Comparison of ENCODE assay signal across 29 cellular contexts in the genomic region with DNA sequence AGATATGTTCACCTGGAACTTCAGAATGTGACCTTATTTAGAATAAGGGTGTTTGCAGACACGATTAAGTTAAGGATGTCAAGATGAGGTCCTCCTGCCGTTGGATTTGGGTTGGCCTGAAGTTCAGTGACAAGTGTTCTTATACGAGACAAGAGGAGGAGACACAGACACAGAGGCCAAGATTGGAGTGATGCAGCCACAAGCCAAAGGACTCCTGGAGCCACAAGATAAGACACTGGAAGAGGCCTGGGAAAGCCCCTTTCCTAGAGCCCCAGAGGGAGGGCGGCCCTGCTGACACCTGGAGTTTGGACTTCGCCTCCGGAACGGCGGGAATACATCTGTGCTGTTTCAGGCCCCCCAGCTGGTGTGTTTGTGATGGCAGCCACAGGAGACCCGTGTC. TPM values are rescaled to one million over a fixed set of nuclear protein-coding genes. Genes with fewer than 3 reads are reported as not detected.
"Had no signal": no experiment of that assay in that cellular context is flagged by ENCODE, and none has a peak within 500 bp of the region (broad histone marks: within the 10 kb centered on the region; RNA-seq: fewer than 3 reads in every experiment).

No MANE protein-coding gene starts in this region.

- H3K79me2 ChIP-seq: parathyroid adenoma had no signal

- FAIRE-seq: endometrium, keratinocyte, urothelium cell line had no signal

- H3K9ac ChIP-seq: parathyroid adenoma had no signal

- H3K9me3 Mint-ChIP-seq: effector memory CD8-positive, alpha-beta T cell; memory B cell; naive B cell; natural killer cell treated with Interleukin-12 subunit alpha and Interleukin-12 subunit beta and Interleukin-15 and Interleukin-18, amount 100 ng/mL, for 72 hours; neural crest cell; stimulated activated memory B cell treated with anti-CD40 and anti-IgM and Interleukin-4, amounts not matched to agents 10 μg/mL and 1 μg/mL and 100 μg/mL, for 72 hours; stimulated activated naive CD8-positive, alpha-beta T cell treated with anti-CD3 and anti-CD28 coated beads, Interleukin-15, Interleukin-2, amounts not matched to agents 100 ng/mL and 50 ng/mL, for 24 hours had no signal

- H3K4me3 Mint-ChIP-seq: effector memory CD8-positive, alpha-beta T cell; memory B cell; naive B cell; natural killer cell treated with Interleukin-12 subunit alpha and Interleukin-12 subunit beta and Interleukin-15 and Interleukin-18, amount 100 ng/mL, for 72 hours; neural crest cell; stimulated activated memory B cell treated with anti-CD40 and anti-IgM and Interleukin-4, amounts not matched to agents 10 μg/mL and 1 μg/mL and 100 μg/mL, for 72 hours; stimulated activated naive CD8-positive, alpha-beta T cell treated with anti-CD3 and anti-CD28 coated beads, Interleukin-15, Interleukin-2, amounts not matched to agents 100 ng/mL and 50 ng/mL, for 24 hours had no signal

- H3K36me3 ChIP-seq: esophagus squamous epithelium, sigmoid colon, spleen, thoracic aorta, tibial nerve, upper lobe of left lung had no signal

- H3K27ac Mint-ChIP-seq: effector memory CD8-positive, alpha-beta T cell; memory B cell; natural killer cell treated with Interleukin-12 subunit alpha and Interleukin-12 subunit beta and Interleukin-15 and Interleukin-18, amount 100 ng/mL, for 72 hours; progenitor cell of endocrine pancreas; stimulated activated naive CD8-positive, alpha-beta T cell treated with anti-CD3 and anti-CD28 coated beads, Interleukin-15, Interleukin-2, amounts not matched to agents 100 ng/mL and 50 ng/mL, for 24 hours had no signal

- H3K36me3 Mint-ChIP-seq: memory B cell; naive B cell; natural killer cell treated with Interleukin-12 subunit alpha and Interleukin-12 subunit beta and Interleukin-15 and Interleukin-18, amount 100 ng/mL, for 72 hours; stimulated activated memory B cell treated with anti-CD40 and anti-IgM and Interleukin-4, amounts not matched to agents 10 μg/mL and 1 μg/mL and 100 μg/mL, for 72 hours had no signal

- H3K27ac ChIP-seq: esophagus squamous epithelium, parathyroid adenoma, sigmoid colon, spleen, thoracic aorta, tibial nerve, upper lobe of left lung had no signal

- H3K27me3 ChIP-seq: sigmoid colon, upper lobe of left lung had no signal

- H3K9me3 ChIP-seq: esophagus squamous epithelium, mucosa of descending colon, sigmoid colon, spleen, thoracic aorta, tibial nerve, upper lobe of left lung had no signal

- H2AFZ ChIP-seq: parathyroid adenoma had no signal

- H3K4me3 ChIP-seq: esophagus squamous epithelium, lung, mucosa of descending colon, sigmoid colon, spleen, thoracic aorta, tibial nerve, upper lobe of left lung had no signal

- ATAC-seq: effector memory CD8-positive, alpha-beta T cell; left ventricle myocardium superior; mucosa of descending colon; natural killer cell treated with Interleukin-12 subunit alpha and Interleukin-12 subunit beta and Interleukin-15 and Interleukin-18, amount 100 ng/mL, for 72 hours; stimulated activated memory B cell treated with anti-CD40 and anti-IgM and Interleukin-4, amounts not matched to agents 10 μg/mL and 1 μg/mL and 100 μg/mL, for 72 hours had no signal

- DNase-seq: cortex of kidney; effector memory CD8-positive, alpha-beta T cell; erythroblast; esophagus squamous epithelium; foreskin melanocyte; glutamatergic neuron; naive B cell; sigmoid colon; stimulated activated CD4-positive, alpha-beta T cell treated with anti-CD3 and anti-CD28 coated beads, Interleukin-4, amount 100 ng/mL, for 4 hours had no signal

- H3K27me3 Mint-ChIP-seq: progenitor cell of endocrine pancreas had no signal

- H3K4me1 ChIP-seq: parathyroid adenoma, sigmoid colon, tibial nerve had no signal

RNA-seq across cellular contexts. Expression of gene UMODL1, which starts 34.4 kb away (rescaled TPM):
- total RNA-seq: dermis microvascular lymphatic vessel endothelial cell; esophagus squamous epithelium; left ventricle myocardium superior; natural killer cell treated with Interleukin-12 subunit alpha and Interleukin-12 subunit beta and Interleukin-15 and Interleukin-18, amount 100 ng/mL, for 72 hours; neural crest cell; osteoblast; sigmoid colon; skeletal muscle tissue; tibial nerve had no signal
